Comparison of ENCODE assay signal across 16 cellular contexts in genomic region chr21:46549650-46550049, GRCh38. TPM values are rescaled to one million over a fixed set of nuclear protein-coding genes. Genes with fewer than 3 reads are reported as not detected.
DNase-seq lines count a peak whose midpoint lies in the region; ATAC-seq and TF ChIP-seq lines count a peak whose summit lies in the region.
"Had no signal": no experiment of that assay in that cellular context is flagged by ENCODE, and none has a peak within 500 bp of the region (broad histone marks: within the 10 kb centered on the region; RNA-seq: fewer than 3 reads in every experiment).

No MANE protein-coding gene starts in this region.

- H3K79me1 ChIP-seq in neuronal stem cell (ENCODE audit: low read depth, low read length) = peaks cover 2% of the 10 kb centered on the region

- no peak overlapping the region for H2BK120ac ChIP-seq in neuronal stem cell (ENCODE audit: low read depth, low read length)

- no peak overlapping the region for H3K4me3 Mint-ChIP-seq in CD4-positive, alpha-beta T cell
- H3K4me3 Mint-ChIP-seq in CD8-positive, alpha-beta memory T cell = no peak overlapping the region
- no peak overlapping the region for H3K4me3 Mint-ChIP-seq in effector memory CD8-positive, alpha-beta T cell
- H3K4me3 Mint-ChIP-seq: GM23338 had no signal

- H3K9me3 Mint-ChIP-seq in CD4-positive, alpha-beta T cell = peaks cover 2% of the 10 kb centered on the region
- H3K9me3 Mint-ChIP-seq in CD8-positive, alpha-beta memory T cell = no peaks in the 10 kb centered on the region
- H3K9me3 Mint-ChIP-seq in effector memory CD8-positive, alpha-beta T cell = peaks cover 0 to 7% of the 10 kb centered on the region in 2 donors
- H3K9me3 Mint-ChIP-seq: GM23338 had no signal

- peak overlapping the region; percentile 39 for H3K9ac ChIP-seq in neuronal stem cell (ENCODE audit: low read depth, low read length, poor library complexity)

- H3K9me3 ChIP-seq in CD4-positive, alpha-beta T cell (ENCODE audit: control insufficient read depth, low read length) = no peaks in the 10 kb centered on the region
- H3K9me3 ChIP-seq in CD8-positive, alpha-beta memory T cell (ENCODE audit: low read length) = no peaks in the 10 kb centered on the region
- peaks cover 0 to 13% of the 10 kb centered on the region in 2 donors for H3K9me3 ChIP-seq in neuronal stem cell (replicated peaks in 1 of 2; ENCODE audit: control insufficient read depth in 2 of 2, insufficient read depth in 1 of 2, low read depth in 1 of 2, low read length in 2 of 2)

- POLR2A ChIA-PET in CD4-positive, alpha-beta T cell (lab: Charles Lee) = no interaction called here
- POLR2A ChIA-PET in CD8-positive, alpha-beta memory T cell (lab: Charles Lee) = no interaction called here

- H3K4me3 ChIP-seq in CD8-positive, alpha-beta memory T cell (ENCODE audit: low read length) = no peak overlapping the region
- no peak overlapping the region for H3K4me3 ChIP-seq in neuronal stem cell (ENCODE audit: low read length in 2 of 2)
- H3K4me3 ChIP-seq: GM23338 had no signal

- no peak overlapping the region for H2AFZ ChIP-seq in neuronal stem cell (ENCODE audit: low read length)
- H2AFZ ChIP-seq: GM23338 had no signal

- H4K8ac ChIP-seq in neuronal stem cell (ENCODE audit: low read depth, low read length) = no peak overlapping the region

- no peak overlapping the region for H4K91ac ChIP-seq in neuronal stem cell (ENCODE audit: low read depth, low read length, poor library complexity)

- H3K27ac ChIP-seq in CD4-positive, alpha-beta T cell (ENCODE audit: low read depth, low read length) = peak overlapping the region; percentile 87
- H3K27ac ChIP-seq in CD8-positive, alpha-beta memory T cell (ENCODE audit: low read depth, low read length) = no peak overlapping the region
- H3K27ac ChIP-seq in neuronal stem cell (replicated peaks; ENCODE audit: low read length) = no peak overlapping the region

- no peak for ATAC-seq in CD4-positive, alpha-beta T cell (ENCODE audit: poor library complexity)
- no peak for ATAC-seq in effector memory CD8-positive, alpha-beta T cell (replicated peaks)
- ATAC-seq: GM23338 had no signal

- no peak overlapping the region for H2AK5ac ChIP-seq in neuronal stem cell (ENCODE audit: low read depth, low read length)

- TF ChIP-seq CTCF in CD4-positive, alpha-beta T cell (IDR thresholded peaks at IDR 0.05) = no peak

- peak overlapping the region; percentile 98 for H3K27ac Mint-ChIP-seq in CD4-positive, alpha-beta T cell
- peak overlapping the region; percentile 29 to 100 (median 99) for H3K27ac Mint-ChIP-seq in CD8-positive, alpha-beta memory T cell
- H3K27ac Mint-ChIP-seq in effector memory CD8-positive, alpha-beta T cell = peak overlapping the region; percentile 93 to 96
- H3K27ac Mint-ChIP-seq: GM23338 had no signal

- no peak overlapping the region for H3K23ac ChIP-seq in neuronal stem cell (ENCODE audit: low read depth, low read length, poor library complexity)

- H3K4ac ChIP-seq in neuronal stem cell (ENCODE audit: low read length) = no peak overlapping the region

- H3K27me3 ChIP-seq in CD4-positive, alpha-beta T cell (ENCODE audit: control insufficient read depth, insufficient read depth, low read length) = no peaks in the 10 kb centered on the region
- H3K27me3 ChIP-seq in CD8-positive, alpha-beta memory T cell (ENCODE audit: insufficient read depth, low read length, poor library complexity, severe bottlenecking) = no peaks in the 10 kb centered on the region
- H3K27me3 ChIP-seq in neuronal stem cell (ENCODE audit: control insufficient read depth in 3 of 3, insufficient read depth in 3 of 3, low read depth in 1 of 3, low read length in 3 of 3) = no peaks in the 10 kb centered on the region

- peaks cover 71% of the 10 kb centered on the region for H3K4me1 Mint-ChIP-seq in CD4-positive, alpha-beta T cell (ENCODE audit: low read depth)
- H3K4me1 Mint-ChIP-seq in CD8-positive, alpha-beta memory T cell = peaks cover 53 to 61% (median 55%) of the 10 kb centered on the region in 3 donors
- peaks cover 31 to 56% of the 10 kb centered on the region in 2 donors for H3K4me1 Mint-ChIP-seq in effector memory CD8-positive, alpha-beta T cell (ENCODE audit: low read depth in 2 of 2)
- H3K4me1 Mint-ChIP-seq: GM23338 had no signal

- peaks cover 11% of the 10 kb centered on the region for H3K36me3 ChIP-seq in CD8-positive, alpha-beta memory T cell (ENCODE audit: insufficient read depth, low read length)
- peaks cover 42 to 100% of the 10 kb centered on the region in 2 donors for H3K36me3 ChIP-seq in neuronal stem cell (replicated peaks in 1 of 2; ENCODE audit: control insufficient read depth in 2 of 2, insufficient read depth in 2 of 2, low read length in 2 of 2)

- H3K4me2 ChIP-seq in neuronal stem cell (ENCODE audit: insufficient read depth, low read length, poor library complexity, severe bottlenecking) = no peak overlapping the region
- H3K4me2 ChIP-seq: GM23338 had no signal

- no peak overlapping the region for H3K14ac ChIP-seq in neuronal stem cell (ENCODE audit: low read length)

- intact Hi-C loops in CD4-positive, alpha-beta T cell (cut with DNase I, micrococcal nuclease) = loop anchor here (1.0 to 5.0 kb wide), 5 partner anchors 10 to 92 kb away; partner anchors contain the start of gene DIP2A (in 1 of the 2)

- no peak overlapping the region for H3K18ac ChIP-seq in neuronal stem cell (ENCODE audit: low read length)

- CTCF ChIA-PET in CD4-positive, alpha-beta T cell (lab: Charles Lee) = interaction anchor here (0.6 kb wide), 1 partner anchor 24 kb away, joined by 3 read pairs; no protein-coding TSS in a partner anchor
- CTCF ChIA-PET in CD8-positive, alpha-beta memory T cell (lab: Charles Lee) = no interaction called here

- H3K4me1 ChIP-seq in CD8-positive, alpha-beta memory T cell (ENCODE audit: insufficient read depth, low read length) = peaks cover 76% of the 10 kb centered on the region
- H3K4me1 ChIP-seq in neuronal stem cell (ENCODE audit: control insufficient read depth in 2 of 2, insufficient read depth in 1 of 2, low read depth in 1 of 2, low read length in 2 of 2) = no peaks in the 10 kb centered on the region

- no CpG with 5 or more reads among the region's 18 CpGs for WGBS in neuronal stem cell (ENCODE audit: extremely low coverage in 2 of 2, insufficient read length in 2 of 2, insufficient replicate concordance in 1 of 2), 2 donors

- peak overlapping the region; percentile 48 for H2BK12ac ChIP-seq in neuronal stem cell (ENCODE audit: low read length)

- no peak overlapping the region for H2BK15ac ChIP-seq in neuronal stem cell (ENCODE audit: low read length)

- H2BK5ac ChIP-seq in neuronal stem cell (ENCODE audit: low read length) = no peak overlapping the region

- H3K36me3 Mint-ChIP-seq in CD4-positive, alpha-beta T cell (ENCODE audit: low read depth) = peaks cover 70% of the 10 kb centered on the region
- peaks cover 13 to 55% (median 18%) of the 10 kb centered on the region in 3 donors for H3K36me3 Mint-ChIP-seq in CD8-positive, alpha-beta memory T cell
- peaks cover 48% of the 10 kb centered on the region for H3K36me3 Mint-ChIP-seq in effector memory CD8-positive, alpha-beta T cell (ENCODE audit: insufficient read depth)

- DNase-seq in CD4-positive, alpha-beta T cell = no peak
- no peak for DNase-seq in CD8-positive, alpha-beta memory T cell
- no peak for DNase-seq in effector memory CD8-positive, alpha-beta T cell
- DNase-seq in neuronal stem cell (ENCODE audit: low spot score) (no peak), COR-L47 (lab: John Stamatoyannopoulos, UW) (no peak), SK-N-DZ (ENCODE audit: low spot score) (no peak), GDM1 (lab: John Stamatoyannopoulos, UW) (no peak), NCI-H748 (lab: John Stamatoyannopoulos, UW; ENCODE audit: unreplicated experiment) (no peak)
- DNase-seq: NCI-H1436 treated with DMSO at 0.1 percent for 48 hours, NCI-H2081, NCI-H510A treated with DMSO at 0.1 percent for 48 hours, SHP77 treated with DMSO at 0.1 percent for 48 hours had no signal

- no peaks in the 10 kb centered on the region for H3K27me3 Mint-ChIP-seq in CD4-positive, alpha-beta T cell
- H3K27me3 Mint-ChIP-seq in CD8-positive, alpha-beta memory T cell = no peaks in the 10 kb centered on the region
- no peaks in the 10 kb centered on the region for H3K27me3 Mint-ChIP-seq in effector memory CD8-positive, alpha-beta T cell
- H3K27me3 Mint-ChIP-seq: B cell, IgD-negative memory B cell had no signal

RNA-seq across cellular contexts. Expression of gene S100B, which starts 55.2 kb away (rescaled TPM):
- under 1 TPM; 0.47 to 0.52 TPM for total RNA-seq in CD4-positive, alpha-beta T cell
- total RNA-seq in CD8-positive, alpha-beta memory T cell = 1 to 10 TPM in 1 of 2 experiments, under 1 TPM in 1; 0.91 to 1.4 TPM
- polyA plus RNA-seq in CD8-positive, alpha-beta memory T cell = 24.1 TPM
- 1.1 TPM for polyA plus RNA-seq in neuronal stem cell (2013, experiment 1 of 2)
- 0.96 TPM for polyA plus RNA-seq in neuronal stem cell (2013, experiment 2 of 2)
- 0.16 TPM in 1 of 2 replicates, not detected in the other for polyA plus RNA-seq in SK-N-DZ (2014; cell fraction: cytosol; rRNA removed)
- not detected in 2 replicates for polyA plus RNA-seq in SK-N-DZ (2014; cell fraction: nucleus; rRNA removed)
- total RNA-seq: B cell, HT1080 had no signal
